ENCODE assay signal across 26 cellular contexts in genomic region chr9:123586140-123586735, GRCh38.
A peak's percentile ranks its signal among the peaks of the same experiment; 100 is the strongest.
DNase-seq lines count a peak whose midpoint lies in the region; ATAC-seq and TF ChIP-seq lines count a peak whose summit lies in the region.
"Had no signal": no experiment of that assay in that cellular context is flagged by ENCODE, and none has a peak within 500 bp of the region (broad histone marks: within the 10 kb centered on the region; RNA-seq: fewer than 3 reads in every experiment).

No MANE protein-coding gene starts in this region.

- peaks cover 14% of the 10 kb centered on the region for H3K4me1 Mint-ChIP-seq in type B pancreatic cell (ENCODE audit: unreplicated experiment)
- H3K4me1 Mint-ChIP-seq: activated naive CD8-positive, alpha-beta T cell treated with anti-CD3 and anti-CD28 coated beads for 36 hours; mesothelial cell of epicardium had no signal

- intact Hi-C loops in head of caudate nucleus (cut with DNase I), result no loop called here

- ATAC-seq in omental fat pad (ENCODE audit: low FRiP score) (no peak), HG03175 (IDR thresholded peaks at IDR 0.05; ENCODE audit: unreplicated experiment) (no peak), HG03095 (IDR thresholded peaks at IDR 0.05; ENCODE audit: unreplicated experiment) (no peak)
- ATAC-seq: activated CD8-positive, alpha-beta T cell treated with anti-CD3 and anti-CD28 coated beads for 36 hours; CD8-positive, alpha-beta T cell; heart right ventricle; right lobe of liver had no signal

- H3K36me3 Mint-ChIP-seq in type B pancreatic cell, result peaks cover 9% of the 10 kb centered on the region

- H3K9me3 Mint-ChIP-seq in type B pancreatic cell, result peaks cover 8% of the 10 kb centered on the region

- peak overlapping the region; percentile 18 for H3K27ac Mint-ChIP-seq in type B pancreatic cell
- H3K27ac Mint-ChIP-seq: activated CD8-positive, alpha-beta T cell treated with anti-CD3 and anti-CD28 coated beads for 36 hours; activated naive CD8-positive, alpha-beta T cell treated with anti-CD3 and anti-CD28 coated beads for 36 hours; CD8-positive, alpha-beta T cell; H9; mesothelial cell of epicardium; nephron had no signal

- in situ Hi-C loops in G401 (cut with HindIII; ENCODE audit: low sequenced_read_pairs), result no loop called here

- DNase-seq in G401 (ENCODE audit: low spot score), result peak; percentile 32
- peak; percentile 45 for DNase-seq in NCI-H510A (lab: John Stamatoyannopoulos, UW)
- peak in 40 of 42 donors; percentile 3 to 74 (median 41) for DNase-seq in head of caudate nucleus
- DNase-seq in type B pancreatic cell (ENCODE audit: extremely low spot score, unreplicated experiment), result no peak
- no peak for DNase-seq in omental fat pad (ENCODE audit: low spot score)
- DNase-seq: activated CD4-positive, CD25-positive, alpha-beta regulatory T cell treated with anti-CD3 and anti-CD28 coated beads, Interleukin-2, amount 50 U/mL, for 72 hours; activated CD8-positive, alpha-beta T cell treated with anti-CD3 and anti-CD28 coated beads for 36 hours; activated effector memory CD4-positive, alpha-beta T cell treated with Interleukin-2 at 50 U/mL for 16 hours; activated naive CD8-positive, alpha-beta T cell treated with anti-CD3 and anti-CD28 coated beads for 36 hours; CD8-positive, alpha-beta T cell; effector CD8-positive, alpha-beta T cell; H9; heart right ventricle; Karpas-422; MV-4-11; NCI-H1694; NCI-H446 treated with DMSO at 0.1 percent for 48 hours; right lobe of liver; RPMI8226; stimulated activated CD4-positive, alpha-beta T cell treated with anti-CD3 and anti-CD28 coated beads, Interleukin-4, amount 100 ng/mL, for 4 hours; stimulated activated naive CD4-positive, alpha-beta T cell treated with Interleukin-2 at 50 U/mL for 16 hours had no signal

- H3K27me3 Mint-ChIP-seq in type B pancreatic cell, result no peaks in the 10 kb centered on the region
- H3K27me3 Mint-ChIP-seq: activated CD8-positive, alpha-beta T cell treated with anti-CD3 and anti-CD28 coated beads for 36 hours; activated naive CD8-positive, alpha-beta T cell treated with anti-CD3 and anti-CD28 coated beads for 36 hours had no signal

- H3K4me3 Mint-ChIP-seq in type B pancreatic cell, result no peak overlapping the region
- H3K4me3 Mint-ChIP-seq: activated CD8-positive, alpha-beta T cell treated with anti-CD3 and anti-CD28 coated beads for 36 hours; activated naive CD8-positive, alpha-beta T cell treated with anti-CD3 and anti-CD28 coated beads for 36 hours; CD8-positive, alpha-beta T cell; H9; mesothelial cell of epicardium; nephron; T-helper 1 cell treated with Interleukin-12 subunit alpha and Interleukin-12 subunit beta and Interleukin-4 antibody, amounts not matched to agents 30 μg/mL and 1 μg/mL, for 36 hours had no signal

- TF ChIP-seq CTCF in type B pancreatic cell (conservative IDR thresholded peaks at IDR 0.05) (no peak), omental fat pad (IDR thresholded peaks at IDR 0.05) (no peak)

Comparison
In these comparisons a context has a peak if more than half of its experiments do, and no peak if none do; other contexts are left out.
1. DNase-seq: peak in G401 (single experiment), NCI-H510A (single experiment) and head of caudate nucleus (40 of 42); none in type B pancreatic cell (single experiment) and omental fat pad (single experiment).